ENCODE assay signal across 27 cellular contexts in genomic region chr19:11257827-11258380, GRCh38. TPM values are rescaled to one million over a fixed set of nuclear protein-coding genes. Genes with fewer than 3 reads are reported as not detected.
A peak's percentile ranks its signal among the peaks of the same experiment; 100 is the strongest.
DNase-seq lines count a peak whose midpoint lies in the region; ATAC-seq, FAIRE-seq and TF ChIP-seq lines count a peak whose summit lies in the region.
"Had no signal": no experiment of that assay in that cellular context is flagged by ENCODE, and none has a peak within 500 bp of the region (broad histone marks: within the 10 kb centered on the region; RNA-seq: fewer than 3 reads in every experiment).

No MANE protein-coding gene starts in this region.

- H3K79me1 ChIP-seq in trophoblast cell (ENCODE audit: low read length), result peaks cover 6% of the 10 kb centered on the region

- no peaks in the 10 kb centered on the region for H3K27me3 ChIP-seq in left ventricle myocardium inferior (ENCODE audit: low read depth)
- no peaks in the 10 kb centered on the region for H3K27me3 ChIP-seq in right cardiac atrium (ENCODE audit: control insufficient read depth, insufficient read depth)
- H3K27me3 ChIP-seq in bronchial epithelial cell (ENCODE audit: control insufficient read depth, insufficient read depth, low read length), result no peaks in the 10 kb centered on the region
- no peaks in the 10 kb centered on the region for H3K27me3 ChIP-seq in trophoblast cell (ENCODE audit: insufficient read depth, low read length)
- no peaks in the 10 kb centered on the region for H3K27me3 ChIP-seq in gastroesophageal sphincter

- no peak overlapping the region for H4K12ac ChIP-seq in trophoblast cell (ENCODE audit: low read depth, low read length)

- TF ChIP-seq CTCF in left ventricle myocardium inferior (IDR thresholded peaks at IDR 0.05; ENCODE audit: borderline replicate concordance) (no peak), NB4 (IDR thresholded peaks at IDR 0.05; ENCODE audit: low read depth, low read length) (no peak), bronchial epithelial cell (IDR thresholded peaks at IDR 0.05; ENCODE audit: insufficient read depth, low read length, severe bottlenecking) (no peak), type B pancreatic cell (conservative IDR thresholded peaks at IDR 0.05) (no peak), gastroesophageal sphincter (IDR thresholded peaks at IDR 0.05) (no peak)

- no peak overlapping the region for H2AFZ ChIP-seq in trophoblast cell (ENCODE audit: insufficient read depth, low read length, poor library complexity)

- H4K8ac ChIP-seq in trophoblast cell (ENCODE audit: low read depth, low read length), result no peak overlapping the region

- H2AK5ac ChIP-seq in trophoblast cell (ENCODE audit: low read length), result no peak overlapping the region

- H3K4ac ChIP-seq in trophoblast cell (ENCODE audit: low read depth, low read length), result no peak overlapping the region

- H3K36me3 ChIP-seq in left ventricle myocardium inferior (no peaks in the 10 kb centered on the region), bronchial epithelial cell (ENCODE audit: control insufficient read depth, insufficient read depth, low read length) (peaks cover 3% of the 10 kb centered on the region), trophoblast cell (ENCODE audit: control insufficient read depth in 1 of 2, insufficient read depth in 2 of 2, low read length in 2 of 2) (no peaks in the 10 kb centered on the region), gastroesophageal sphincter (peaks cover 0 to 8% of the 10 kb centered on the region in 2 donors)
- H3K36me3 ChIP-seq: BLaER1 treated with 17β-estradiol and CSF1 and Interleukin-3, amounts not matched to agents 10 nM and 100 nM had no signal

- no peak overlapping the region for H2BK120ac ChIP-seq in trophoblast cell (ENCODE audit: insufficient read depth, low read length, poor library complexity)

- H3K9me3 ChIP-seq in left ventricle myocardium inferior (replicated peaks) (no peaks in the 10 kb centered on the region), right cardiac atrium (ENCODE audit: control insufficient read depth, low read length) (no peaks in the 10 kb centered on the region), trophoblast cell (ENCODE audit: insufficient read depth, low read depth, low read length) (peaks cover 1% of the 10 kb centered on the region), gastroesophageal sphincter (no peaks in the 10 kb centered on the region)
- H3K9me3 ChIP-seq: BLaER1 treated with 17β-estradiol and CSF1 and Interleukin-3, amounts not matched to agents 10 nM and 100 nM had no signal

- ATAC-seq in right cardiac atrium (no peak), HG02623 (IDR thresholded peaks at IDR 0.05; ENCODE audit: unreplicated experiment) (no peak), gastroesophageal sphincter (no peak)

- no peak overlapping the region for H3K23ac ChIP-seq in trophoblast cell (ENCODE audit: low read length)

- no peak overlapping the region for H3K4me2 ChIP-seq in trophoblast cell (ENCODE audit: low read length)
- H3K4me2 ChIP-seq: BLaER1 treated with 17β-estradiol and CSF1 and Interleukin-3, amounts not matched to agents 10 nM and 100 nM had no signal

- H3K4me1 Mint-ChIP-seq in type B pancreatic cell (ENCODE audit: unreplicated experiment), result no peaks in the 10 kb centered on the region

- intact Hi-C loops in left ventricle myocardium inferior (cut with micrococcal nuclease) (no loop called here), right cardiac atrium (cut with DNase I) (no loop called here)

- peak; percentile 18 for FAIRE-seq in bronchial epithelial cell (lab: Jason Lieb, UNC)
- FAIRE-seq: D721Med, H1 had no signal

- H3K27ac ChIP-seq in left ventricle myocardium inferior (replicated peaks), result peak overlapping the region; percentile 86
- no peak overlapping the region for H3K27ac ChIP-seq in right cardiac atrium (ENCODE audit: low read length)
- H3K27ac ChIP-seq in trophoblast cell (ENCODE audit: low read depth, low read length), result no peak overlapping the region
- no peak overlapping the region for H3K27ac ChIP-seq in gastroesophageal sphincter
- H3K27ac ChIP-seq: BLaER1 treated with 17β-estradiol and CSF1 and Interleukin-3, amounts not matched to agents 10 nM and 100 nM; SK-N-MC had no signal

- no peak overlapping the region for H2BK5ac ChIP-seq in trophoblast cell (ENCODE audit: low read depth, low read length, poor library complexity)

- no peak for TF ChIP-seq EP300 in gastroesophageal sphincter (IDR thresholded peaks at IDR 0.05)

- no peak overlapping the region for H4K91ac ChIP-seq in trophoblast cell (ENCODE audit: low read depth, low read length)

- no peak overlapping the region for H3K27ac Mint-ChIP-seq in type B pancreatic cell
- H3K27ac Mint-ChIP-seq: CD4-positive, alpha-beta T cell had no signal

- peaks cover 5% of the 10 kb centered on the region for H3K79me2 ChIP-seq in trophoblast cell (ENCODE audit: control insufficient read depth, insufficient read depth, low read length, poor library complexity)

- H3K9me3 Mint-ChIP-seq in type B pancreatic cell, result no peaks in the 10 kb centered on the region
- H3K9me3 Mint-ChIP-seq: CD4-positive, alpha-beta T cell had no signal

- H2BK12ac ChIP-seq in trophoblast cell (ENCODE audit: low read length), result no peak overlapping the region

- no peaks in the 10 kb centered on the region for H3K27me3 Mint-ChIP-seq in type B pancreatic cell

- 89% methylated on average over 3 of the region's 3 CpGs for WGBS in right cardiac atrium
- no CpG with 5 or more reads among the region's 3 CpGs for WGBS in trophoblast cell (ENCODE audit: extremely low coverage, insufficient coverage, insufficient read length)
- 86 to 100% methylated on average over 1 to 3 of the region's 3 CpGs for WGBS in gastroesophageal sphincter (ENCODE audit: low coverage in 1 of 2), 2 donors

- H3K36me3 Mint-ChIP-seq in type B pancreatic cell, result no peaks in the 10 kb centered on the region

- TF ChIP-seq POLR2A in NB4 (IDR thresholded peaks at IDR 0.05; ENCODE audit: extremely low read depth, insufficient read length), result no peak
- TF ChIP-seq POLR2A in gastroesophageal sphincter (IDR thresholded peaks at IDR 0.05), result no peak

- peaks cover 57% of the 10 kb centered on the region for H3K4me1 ChIP-seq in left ventricle myocardium inferior
- peaks cover 3% of the 10 kb centered on the region for H3K4me1 ChIP-seq in right cardiac atrium (ENCODE audit: control insufficient read depth, insufficient read depth, low read length)
- H3K4me1 ChIP-seq in trophoblast cell (ENCODE audit: control insufficient read depth in 1 of 2, insufficient read depth in 2 of 2, low read length in 2 of 2), result peaks cover 4 to 12% of the 10 kb centered on the region in 2 experiments
- H3K4me1 ChIP-seq in gastroesophageal sphincter, result peaks cover 0 to 42% (median 4%) of the 10 kb centered on the region in 3 donors

- no peak overlapping the region for H3K9ac ChIP-seq in trophoblast cell (ENCODE audit: low read length)
- H3K9ac ChIP-seq: BLaER1 treated with 17β-estradiol and CSF1 and Interleukin-3, amounts not matched to agents 10 nM and 100 nM had no signal

- no peak overlapping the region for H3K18ac ChIP-seq in trophoblast cell (ENCODE audit: low read length)

- DNase-seq in left ventricle myocardium inferior (no peak), right cardiac atrium (no peak), NB4 (ENCODE audit: low read depth) (peak; percentile 34), bronchial epithelial cell (ENCODE audit: low read depth) (peak; percentile 32), type B pancreatic cell (ENCODE audit: extremely low spot score, unreplicated experiment) (no peak), trophoblast cell (no peak)
- DNase-seq: AML-193; CD4-positive, alpha-beta T cell; HCEC 1CT; KG1; MM.1S; NCI-H1048; NCI-H1417; NCI-H1694; NCI-H2029 treated with DMSO at 0.1 percent for 48 hours; NCI-H526 treated with DMSO at 0.1 percent for 48 hours; SHP77 treated with DMSO at 0.1 percent for 48 hours had no signal

- H3K14ac ChIP-seq in trophoblast cell (ENCODE audit: low read length), result no peak overlapping the region

- peak overlapping the region; percentile 7 for H3K4me3 Mint-ChIP-seq in type B pancreatic cell
- H3K4me3 Mint-ChIP-seq: CD4-positive, alpha-beta T cell had no signal

- H3K4me3 ChIP-seq in left ventricle myocardium inferior (no peak overlapping the region), right cardiac atrium (ENCODE audit: low read length) (no peak overlapping the region), NB4 (ENCODE audit: low read depth, low read length) (no peak overlapping the region), bronchial epithelial cell (ENCODE audit: low read depth, low read length) (no peak overlapping the region), trophoblast cell (ENCODE audit: low read depth, low read length) (no peak overlapping the region), gastroesophageal sphincter (no peak overlapping the region)
- H3K4me3 ChIP-seq: BLaER1 treated with 17β-estradiol and CSF1 and Interleukin-3, amounts not matched to agents 10 nM and 100 nM; SK-N-MC had no signal

RNA-seq across cellular contexts. Expression of gene DOCK6, which starts 4.4 kb away (rescaled TPM):
- total RNA-seq in left ventricle myocardium inferior (43.2 TPM), right cardiac atrium (10 to 100 TPM; 35.0 to 68.5 (median 36.3) TPM), bronchial epithelial cell (10.5 and 21.4 TPM in 2 replicates), type B pancreatic cell (ENCODE audit: low replicate concordance) (43.6 and 58.9 TPM in 2 replicates), gastroesophageal sphincter (10 to 100 TPM; 18.5 to 43.1 (median 29.1) TPM)
- polyA plus RNA-seq in right cardiac atrium, result 23.8 TPM
- 15.6 and 16.3 TPM in 2 replicates for polyA plus RNA-seq in trophoblast cell (2013)

RNA-seq across cellular contexts. Expression of gene ANGPTL8, which starts 18.5 kb away (rescaled TPM):
- not detected for total RNA-seq in left ventricle myocardium inferior
- under 1 TPM in 3 of 4 donors, not detected in 1; 0.47 to 0.84 (median 0.51) TPM for total RNA-seq in right cardiac atrium
- 4.8 TPM for polyA plus RNA-seq in right cardiac atrium
- not detected in 2 replicates for total RNA-seq in bronchial epithelial cell
- total RNA-seq in type B pancreatic cell (ENCODE audit: low replicate concordance), result not detected in 2 replicates
- not detected in 2 replicates for polyA plus RNA-seq in trophoblast cell (2013)
- total RNA-seq in gastroesophageal sphincter, result 1 to 10 TPM in 1 of 4 donors, not detected in 3; 2.0 TPM
- total RNA-seq: A172; CD4-positive, alpha-beta T cell; G401; H1; HT-29; NCI-H460 had no signal
- polyA plus RNA-seq: H1 had no signal

RNA-seq across cellular contexts. Expression of gene TSPAN16, which starts 38.1 kb away (rescaled TPM):
- total RNA-seq in left ventricle myocardium inferior (not detected), right cardiac atrium (not detected), bronchial epithelial cell (not detected in 2 replicates), type B pancreatic cell (ENCODE audit: low replicate concordance) (not detected in 2 replicates), gastroesophageal sphincter (not detected)
- polyA plus RNA-seq in right cardiac atrium, result not detected
- not detected in 2 replicates for polyA plus RNA-seq in trophoblast cell (2013)
- total RNA-seq: A172; CD4-positive, alpha-beta T cell; G401; H1; HT-29; NCI-H460 had no signal
- polyA plus RNA-seq: H1 had no signal

Comparison
In these comparisons a context has a peak if more than half of its experiments do, and no peak if none do; other contexts are left out.
1. DNase-seq: peak in NB4 (single experiment) and bronchial epithelial cell (single experiment); none in left ventricle myocardium inferior (single experiment), right cardiac atrium (0 of 3), type B pancreatic cell (single experiment) and trophoblast cell (0 of 2).